9 cellular contexts compared by ENCODE assay signal in the genomic region with DNA sequence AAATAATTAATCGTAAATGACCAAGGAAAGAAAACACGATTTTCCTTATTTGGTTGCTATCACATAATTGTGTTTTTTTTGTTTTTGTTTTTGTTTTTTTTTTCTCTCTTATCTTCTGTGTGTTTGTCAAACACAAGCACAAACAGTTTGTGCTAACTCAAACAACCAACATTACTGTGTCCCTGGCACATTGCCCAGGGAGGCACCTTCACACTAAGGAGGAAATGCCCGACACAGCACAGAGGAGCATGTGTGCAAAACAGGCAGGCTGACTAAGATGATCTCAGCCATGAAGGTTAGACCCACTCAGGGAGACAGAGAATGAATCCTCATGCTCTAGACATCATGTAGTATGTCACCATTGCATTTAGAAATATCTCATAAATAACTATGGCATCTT.
DNase-seq lines count a peak whose midpoint lies in the region; ATAC-seq and TF ChIP-seq lines count a peak whose summit lies in the region.
"Had no signal": no experiment of that assay in that cellular context is flagged by ENCODE, and none has a peak within 500 bp of the region (broad histone marks: within the 10 kb centered on the region; RNA-seq: fewer than 3 reads in every experiment).

No MANE protein-coding gene starts in this region.

- no peaks in the 10 kb centered on the region for H3K27me3 ChIP-seq in psoas muscle (ENCODE audit: insufficient read depth in 3 of 3, low read length in 2 of 3)
- H3K27me3 ChIP-seq in CD8-positive, alpha-beta memory T cell (ENCODE audit: insufficient read depth, low read length, poor library complexity, severe bottlenecking) = no peaks in the 10 kb centered on the region

- POLR2A ChIA-PET in CD8-positive, alpha-beta memory T cell (lab: Charles Lee) = no interaction called here

- no peaks in the 10 kb centered on the region for H3K36me3 ChIP-seq in psoas muscle (ENCODE audit: insufficient read depth in 1 of 2, low read depth in 1 of 2)
- H3K36me3 ChIP-seq in CD8-positive, alpha-beta memory T cell (ENCODE audit: insufficient read depth, low read length) = no peaks in the 10 kb centered on the region

- no peak overlapping the region for H3K4me3 ChIP-seq in psoas muscle
- H3K4me3 ChIP-seq in CD8-positive, alpha-beta memory T cell (ENCODE audit: low read length) = no peak overlapping the region

- no peak for TF ChIP-seq POLR2A in erythroblast (IDR thresholded peaks at IDR 0.05; ENCODE audit: low read length)

- H3K9me3 ChIP-seq in psoas muscle = no peaks in the 10 kb centered on the region
- no peaks in the 10 kb centered on the region for H3K9me3 ChIP-seq in CD8-positive, alpha-beta memory T cell (ENCODE audit: low read length)

- H3K4me1 ChIP-seq in psoas muscle = peaks cover 7% of the 10 kb centered on the region
- H3K4me1 ChIP-seq in CD8-positive, alpha-beta memory T cell (ENCODE audit: insufficient read depth, low read length) = no peaks in the 10 kb centered on the region

- TF ChIP-seq CTCF in psoas muscle (IDR thresholded peaks at IDR 0.05) = no peak

- intact Hi-C loops in psoas muscle (cut with DNase I) = no loop called here

- H3K27me3 Mint-ChIP-seq in CD8-positive, alpha-beta memory T cell = no peaks in the 10 kb centered on the region

- 67 to 75% (median 70%) methylated on average over 3 of the region's 3 CpGs for WGBS in psoas muscle, 3 donors

- DNase-seq in H4 (ENCODE audit: low spot score) (peak; percentile 78), NCI-H345 (lab: John Stamatoyannopoulos, UW) (peak; percentile 89), erythroblast (lab: John Stamatoyannopoulos, UW) (peak; percentile 10 to 37), psoas muscle (peak in 1 of 2 donors; percentile 34), NCI-H2171 treated with DMSO at 0.1 percent for 48 hours (lab: John Stamatoyannopoulos, UW) (no peak)
- no peak for DNase-seq in stimulated activated CD4-positive, alpha-beta T cell treated with anti-CD3 and anti-CD28 coated beads, Interleukin-4, amount 100 ng/mL, for 4 hours
- DNase-seq in CD8-positive, alpha-beta memory T cell = no peak
- DNase-seq: nephron progenitor cell had no signal

- ATAC-seq in psoas muscle (peak in 3 of 4 donors; percentile 66 to 87 (median 71)), HG03460 (IDR thresholded peaks at IDR 0.05; ENCODE audit: unreplicated experiment) (no peak)

- no peak overlapping the region for H3K27ac Mint-ChIP-seq in CD8-positive, alpha-beta memory T cell
- H3K27ac Mint-ChIP-seq: nephron progenitor cell had no signal

- peaks cover 2 to 33% (median 9%) of the 10 kb centered on the region in 5 donors for H3K9me3 Mint-ChIP-seq in CD8-positive, alpha-beta memory T cell
- H3K9me3 Mint-ChIP-seq: nephron progenitor cell had no signal

- H3K4me1 Mint-ChIP-seq in CD8-positive, alpha-beta memory T cell = no peaks in the 10 kb centered on the region

- no peak overlapping the region for H3K27ac ChIP-seq in psoas muscle
- no peak overlapping the region for H3K27ac ChIP-seq in CD8-positive, alpha-beta memory T cell (ENCODE audit: low read depth, low read length)

- H3K36me3 Mint-ChIP-seq in CD8-positive, alpha-beta memory T cell = no peaks in the 10 kb centered on the region

- no peak overlapping the region for H3K4me3 Mint-ChIP-seq in CD8-positive, alpha-beta memory T cell
- H3K4me3 Mint-ChIP-seq: nephron progenitor cell had no signal

- CTCF ChIA-PET in CD8-positive, alpha-beta memory T cell (lab: Charles Lee) = no interaction called here

Comparison
In these comparisons a context has a peak if more than half of its experiments do, and no peak if none do; other contexts are left out.
1. DNase-seq: peak in H4 (single experiment), NCI-H345 (single experiment) and erythroblast (2 of 2); none in stimulated activated CD4-positive, alpha-beta T cell treated with anti-CD3 and anti-CD28 coated beads, Interleukin-4, amount 100 ng/mL, for 4 hours (0 of 2), CD8-positive, alpha-beta memory T cell (0 of 5) and NCI-H2171 treated with DMSO at 0.1 percent for 48 hours (single experiment).